In the genomic region with DNA sequence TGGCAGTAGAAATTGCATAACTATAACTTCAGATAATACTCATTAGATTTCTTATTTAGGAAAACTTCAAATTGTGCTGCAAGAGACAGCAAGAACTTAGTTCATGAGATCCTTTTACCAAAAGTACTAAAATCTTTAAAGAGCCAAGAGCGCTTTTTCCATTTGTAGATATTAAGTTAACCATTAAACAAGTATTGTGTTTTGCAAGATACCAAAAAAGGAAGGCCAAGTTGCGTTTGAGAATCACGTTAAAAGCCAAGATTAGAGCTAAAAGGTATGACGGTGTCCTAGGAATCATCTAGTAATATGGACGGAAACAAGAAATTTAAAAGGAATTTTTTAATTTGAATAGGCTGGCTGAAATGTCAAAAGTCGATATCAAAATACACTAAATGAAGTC, we compare ENCODE assay signal across 8 cellular contexts.
"Had no signal": no experiment of that assay in that cellular context is flagged by ENCODE, and none has a peak within 500 bp of the region (broad histone marks: within the 10 kb centered on the region; RNA-seq: fewer than 3 reads in every experiment).

No MANE protein-coding gene starts in this region.

- H3K4me2 ChIP-seq: GM23338 had no signal

- ATAC-seq: GM23338 had no signal

- H3K27ac Mint-ChIP-seq: GM23338, H9, IgD-negative memory B cell had no signal

- FAIRE-seq: H1, H54, HTR-8/SVneo had no signal

- H3K4me1 Mint-ChIP-seq: H9 had no signal

- H3K9me3 Mint-ChIP-seq: GM23338, H9 had no signal

- H3K4me3 ChIP-seq: GM23338 had no signal

- H3K36me3 Mint-ChIP-seq: IgD-negative memory B cell had no signal

- DNase-seq: H9, HCEC 1CT, KBM-7 had no signal

- H3K4me3 Mint-ChIP-seq: GM23338, H9, IgD-negative memory B cell had no signal

- H2AFZ ChIP-seq: GM23338 had no signal
